Comparison of ENCODE assay signal across 1 cellular context in the genomic region with DNA sequence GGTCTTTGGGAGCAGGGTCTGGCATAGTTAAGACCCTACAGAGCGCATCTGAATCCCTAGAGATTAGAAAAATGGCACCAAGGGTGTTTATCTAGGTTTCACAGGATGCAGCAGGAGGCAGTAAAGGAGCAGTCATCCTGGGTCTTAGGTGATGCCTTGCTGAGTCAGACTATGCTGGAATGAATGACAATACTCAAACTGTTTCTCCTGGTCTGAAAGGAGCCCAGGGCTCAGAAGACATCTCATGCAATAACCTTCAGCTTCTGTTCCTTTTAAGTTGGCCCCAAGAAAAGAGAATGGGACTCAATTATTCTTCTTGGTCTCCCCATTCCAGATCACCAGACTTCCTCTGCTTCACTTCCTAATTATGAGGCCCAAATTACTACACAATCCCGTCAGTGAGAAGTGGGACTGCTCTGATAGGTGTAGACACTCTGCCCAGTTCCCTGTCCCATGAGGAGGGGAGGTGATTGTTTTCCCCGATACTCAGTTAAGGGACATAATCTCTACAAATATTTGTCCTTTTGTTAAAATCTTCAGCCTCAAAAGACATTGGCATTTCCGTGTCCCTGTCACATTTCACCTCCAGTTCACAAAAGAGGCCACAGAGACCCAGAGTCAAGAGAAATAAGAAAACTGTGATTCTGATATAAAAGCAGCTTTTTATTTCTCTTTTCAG.
TF ChIP-seq lines count a peak whose summit lies in the region.

No MANE protein-coding gene starts in this region.

TF ChIP-seq in A549, 52 proteins besides CTCF, POLR2A, EP300 and RAD21:
- TF ChIP-seq HOXB13 (CRISPR knock-in tag; IDR thresholded peaks at IDR 0.05; ENCODE audit: low read depth), result no peak
- no peak for TF ChIP-seq HEYL (CRISPR knock-in tag; IDR thresholded peaks at IDR 0.05)
- TF ChIP-seq SMC3 (IDR thresholded peaks at IDR 0.05), result no peak
- TF ChIP-seq, protein P1, sequence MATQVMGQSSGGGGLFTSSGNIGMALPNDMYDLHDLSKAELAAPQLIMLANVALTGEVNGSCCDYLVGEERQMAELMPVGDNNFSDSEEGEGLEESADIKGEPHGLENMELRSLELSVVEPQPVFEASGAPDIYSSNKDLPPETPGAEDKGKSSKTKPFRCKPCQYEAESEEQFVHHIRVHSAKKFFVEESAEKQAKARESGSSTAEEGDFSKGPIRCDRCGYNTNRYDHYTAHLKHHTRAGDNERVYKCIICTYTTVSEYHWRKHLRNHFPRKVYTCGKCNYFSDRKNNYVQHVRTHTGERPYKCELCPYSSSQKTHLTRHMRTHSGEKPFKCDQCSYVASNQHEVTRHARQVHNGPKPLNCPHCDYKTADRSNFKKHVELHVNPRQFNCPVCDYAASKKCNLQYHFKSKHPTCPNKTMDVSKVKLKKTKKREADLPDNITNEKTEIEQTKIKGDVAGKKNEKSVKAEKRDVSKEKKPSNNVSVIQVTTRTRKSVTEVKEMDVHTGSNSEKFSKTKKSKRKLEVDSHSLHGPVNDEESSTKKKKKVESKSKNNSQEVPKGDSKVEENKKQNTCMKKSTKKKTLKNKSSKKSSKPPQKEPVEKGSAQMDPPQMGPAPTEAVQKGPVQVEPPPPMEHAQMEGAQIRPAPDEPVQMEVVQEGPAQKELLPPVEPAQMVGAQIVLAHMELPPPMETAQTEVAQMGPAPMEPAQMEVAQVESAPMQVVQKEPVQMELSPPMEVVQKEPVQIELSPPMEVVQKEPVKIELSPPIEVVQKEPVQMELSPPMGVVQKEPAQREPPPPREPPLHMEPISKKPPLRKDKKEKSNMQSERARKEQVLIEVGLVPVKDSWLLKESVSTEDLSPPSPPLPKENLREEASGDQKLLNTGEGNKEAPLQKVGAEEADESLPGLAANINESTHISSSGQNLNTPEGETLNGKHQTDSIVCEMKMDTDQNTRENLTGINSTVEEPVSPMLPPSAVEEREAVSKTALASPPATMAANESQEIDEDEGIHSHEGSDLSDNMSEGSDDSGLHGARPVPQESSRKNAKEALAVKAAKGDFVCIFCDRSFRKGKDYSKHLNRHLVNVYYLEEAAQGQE (IDR thresholded peaks at IDR 0.05), result no peak
- no peak for TF ChIP-seq RCOR1 (IDR thresholded peaks at IDR 0.05; ENCODE audit: low read depth, low read length)
- no peak for TF ChIP-seq CHD2 (IDR thresholded peaks at IDR 0.05; ENCODE audit: low read length, partially characterized antibody)
- no peak for TF ChIP-seq ESRRA (IDR thresholded peaks at IDR 0.05; ENCODE audit: borderline replicate concordance, low read length)
- no peak for TF ChIP-seq BHLHE40 (IDR thresholded peaks at IDR 0.05; ENCODE audit: low read depth, low read length)
- no peak for TF ChIP-seq MAFK (IDR thresholded peaks at IDR 0.05; ENCODE audit: partially characterized antibody)
- no peak for TF ChIP-seq EHMT2 (IDR thresholded peaks at IDR 0.05; ENCODE audit: low read depth)
- no peak for TF ChIP-seq KDM1A (IDR thresholded peaks at IDR 0.05; ENCODE audit: low read depth)
- TF ChIP-seq RNF2 (IDR thresholded peaks at IDR 0.05; ENCODE audit: borderline replicate concordance, low read depth), result no peak
- no peak for TF ChIP-seq JUN (IDR thresholded peaks at IDR 0.05)
- TF ChIP-seq, protein P2, sequence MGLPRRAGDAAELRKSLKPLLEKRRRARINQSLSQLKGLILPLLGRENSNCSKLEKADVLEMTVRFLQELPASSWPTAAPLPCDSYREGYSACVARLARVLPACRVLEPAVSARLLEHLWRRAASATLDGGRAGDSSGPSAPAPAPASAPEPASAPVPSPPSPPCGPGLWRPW (IDR thresholded peaks at IDR 0.05), result no peak
TF ChIP-seq in A549: peak in this region for 0.
